ENCODE assay signal across 31 cellular contexts in the genomic region with DNA sequence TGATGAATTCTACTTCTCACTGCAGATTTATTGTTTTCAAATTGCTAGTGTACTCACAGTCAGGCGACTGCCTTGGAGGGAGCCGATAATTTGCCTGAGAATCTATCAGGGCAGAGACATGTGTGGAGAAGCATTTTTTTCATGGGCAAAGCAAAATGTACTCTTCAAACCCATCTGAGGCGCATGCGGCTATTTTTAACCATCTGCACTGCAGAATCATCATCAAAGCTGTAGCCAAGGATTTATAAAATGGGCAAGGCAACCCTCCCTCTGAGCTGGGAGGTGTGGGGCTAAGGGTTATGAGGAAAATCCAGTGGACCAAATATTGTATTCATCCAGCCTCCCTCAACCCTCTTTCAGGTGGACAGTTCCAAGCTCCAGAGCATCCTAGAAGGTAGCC. TPM values are rescaled to one million over a fixed set of nuclear protein-coding genes. Genes with fewer than 3 reads are reported as not detected.
"Had no signal": no experiment of that assay in that cellular context is flagged by ENCODE, and none has a peak within 500 bp of the region (broad histone marks: within the 10 kb centered on the region; RNA-seq: fewer than 3 reads in every experiment).

No MANE protein-coding gene starts in this region.

- DNase-seq: central memory CD4-positive, alpha-beta T cell; dermis blood vessel endothelial cell; effector memory CD4-positive, alpha-beta T cell; head of caudate nucleus; kidney; left lung; lower lobe of right lung; mucosa of descending colon; naive B cell; right cardiac atrium; sigmoid colon; spleen; stimulated activated CD4-positive, alpha-beta T cell treated with anti-CD3 and anti-CD28 coated beads, Interleukin-4, amount 100 ng/mL, for 4 hours; stimulated activated naive CD8-positive, alpha-beta T cell treated with anti-CD3 and anti-CD28 coated beads, Interleukin-15, Interleukin-2, amounts not matched to agents 100 U/mL and 50 U/mL, for 24 hours; upper lobe of left lung had no signal

- H3K36me3 Mint-ChIP-seq: naive B cell; natural killer cell treated with Interleukin-12 subunit alpha and Interleukin-12 subunit beta and Interleukin-15 and Interleukin-18, amount 100 ng/mL, for 72 hours; stimulated activated memory B cell treated with anti-CD40 and anti-IgM and Interleukin-4, amounts not matched to agents 10 μg/mL and 1 μg/mL and 100 μg/mL, for 72 hours had no signal

- H3K9me3 Mint-ChIP-seq: naive B cell; natural killer cell treated with Interleukin-12 subunit alpha and Interleukin-12 subunit beta and Interleukin-15 and Interleukin-18, amount 100 ng/mL, for 72 hours; neural crest cell; stimulated activated memory B cell treated with anti-CD40 and anti-IgM and Interleukin-4, amounts not matched to agents 10 μg/mL and 1 μg/mL and 100 μg/mL, for 72 hours had no signal

- H3K79me2 ChIP-seq: parathyroid adenoma had no signal

- H2AFZ ChIP-seq: parathyroid adenoma had no signal

- H3K27ac ChIP-seq: coronary artery, esophagus muscularis mucosa, left lung, lower lobe of right lung, neutrophil, parathyroid adenoma, sigmoid colon, skin epidermis, spleen, thoracic aorta, tibial nerve, upper lobe of left lung had no signal

- H3K4me1 Mint-ChIP-seq: naive B cell; stimulated activated memory B cell treated with anti-CD40 and anti-IgM and Interleukin-4, amounts not matched to agents 10 μg/mL and 1 μg/mL and 100 μg/mL, for 72 hours had no signal

- H3K4me3 ChIP-seq: coronary artery, esophagus muscularis mucosa, left lung, lower lobe of right lung, mucosa of descending colon, sigmoid colon, skin epidermis, spleen, thoracic aorta, tibial nerve, upper lobe of left lung had no signal

- ATAC-seq: left lung; lower lobe of right lung; mucosa of descending colon; natural killer cell treated with Interleukin-12 subunit alpha and Interleukin-12 subunit beta and Interleukin-15 and Interleukin-18, amount 100 ng/mL, for 72 hours; right cardiac atrium; stimulated activated memory B cell treated with anti-CD40 and anti-IgM and Interleukin-4, amounts not matched to agents 10 μg/mL and 1 μg/mL and 100 μg/mL, for 72 hours; stimulated activated naive CD8-positive, alpha-beta T cell treated with anti-CD3 and anti-CD28 coated beads, Interleukin-15, Interleukin-2, amounts not matched to agents 100 U/mL and 50 U/mL, for 24 hours had no signal

- H3K4me1 ChIP-seq: left lung, lower lobe of right lung, tibial nerve had no signal

- H3K27me3 Mint-ChIP-seq: progenitor cell of endocrine pancreas had no signal

- H3K4me3 Mint-ChIP-seq: naive B cell; natural killer cell treated with Interleukin-12 subunit alpha and Interleukin-12 subunit beta and Interleukin-15 and Interleukin-18, amount 100 ng/mL, for 72 hours; neural crest cell; stimulated activated memory B cell treated with anti-CD40 and anti-IgM and Interleukin-4, amounts not matched to agents 10 μg/mL and 1 μg/mL and 100 μg/mL, for 72 hours had no signal

- H3K27ac Mint-ChIP-seq: naive B cell; natural killer cell treated with Interleukin-12 subunit alpha and Interleukin-12 subunit beta and Interleukin-15 and Interleukin-18, amount 100 ng/mL, for 72 hours; progenitor cell of endocrine pancreas; stimulated activated memory B cell treated with anti-CD40 and anti-IgM and Interleukin-4, amounts not matched to agents 10 μg/mL and 1 μg/mL and 100 μg/mL, for 72 hours had no signal

- H3K9me3 ChIP-seq: esophagus muscularis mucosa, left lung, lower lobe of right lung, mucosa of descending colon, neutrophil, sigmoid colon, spleen, thoracic aorta, tibial nerve, upper lobe of left lung had no signal

- H3K36me3 ChIP-seq: esophagus muscularis mucosa, left lung, lower lobe of right lung, neutrophil, sigmoid colon, spleen, thoracic aorta, tibial nerve, upper lobe of left lung had no signal

- H3K9ac ChIP-seq: parathyroid adenoma had no signal

- H3K27me3 ChIP-seq: esophagus muscularis mucosa, left lung, sigmoid colon, spleen, tibial nerve, upper lobe of left lung had no signal

RNA-seq across cellular contexts. Expression of a gene that starts 37.7 kb away (rescaled TPM):
- total RNA-seq: left lung; lower lobe of right lung; natural killer cell treated with Interleukin-12 subunit alpha and Interleukin-12 subunit beta and Interleukin-15 and Interleukin-18, amount 100 ng/mL, for 72 hours; neural crest cell; omental fat pad; progenitor cell of endocrine pancreas; sigmoid colon; thoracic aorta; tibial nerve; upper lobe of left lung had no signal
- polyA plus RNA-seq: right cardiac atrium, sigmoid colon, spleen had no signal

RNA-seq across cellular contexts. Expression of a gene that starts 50.7 kb away (rescaled TPM):
- total RNA-seq: dermis blood vessel endothelial cell; endothelial cell of umbilical vein; epithelial cell of proximal tubule; esophagus muscularis mucosa; frontal cortex; glomerular endothelial cell; kidney; left lung; lower lobe of right lung; mucosa of descending colon; natural killer cell treated with Interleukin-12 subunit alpha and Interleukin-12 subunit beta and Interleukin-15 and Interleukin-18, amount 100 ng/mL, for 72 hours; neural crest cell; omental fat pad; progenitor cell of endocrine pancreas; sigmoid colon; spleen; thoracic aorta; tibial nerve; upper lobe of left lung had no signal
- polyA plus RNA-seq: endothelial cell of umbilical vein, spleen had no signal
